In the genomic region with DNA sequence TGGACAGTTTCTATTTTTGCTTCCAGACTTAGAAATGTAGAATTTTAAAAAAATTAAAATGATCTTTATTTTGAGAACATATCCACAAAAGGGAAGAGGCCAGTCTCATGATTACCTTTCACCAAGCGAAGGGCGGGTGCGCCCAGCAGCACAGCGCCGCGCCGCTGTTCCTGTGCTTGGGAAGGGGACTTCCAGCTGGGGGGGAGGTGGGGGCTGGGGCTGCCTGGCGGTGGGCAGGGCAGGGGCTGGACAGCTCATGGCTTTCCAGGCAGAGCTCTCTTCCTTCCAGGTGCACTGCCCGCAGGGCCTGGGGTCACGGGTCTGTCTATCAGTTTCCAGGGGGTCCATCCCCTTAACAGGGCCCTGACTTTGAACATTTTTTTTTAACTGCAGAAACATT, we compare ENCODE assay signal across 14 cellular contexts.
"Had no signal": no experiment of that assay in that cellular context is flagged by ENCODE, and none has a peak within 500 bp of the region (broad histone marks: within the 10 kb centered on the region; RNA-seq: fewer than 3 reads in every experiment).

No MANE protein-coding gene starts in this region.

- H3K27ac Mint-ChIP-seq: activated B cell treated with CpG ODN at 0.5 μM for 24 hours; activated CD4-positive, alpha-beta T cell treated with anti-CD3 and anti-CD28 coated beads, Interleukin-2, amount 10 ng/mL, durations not matched to agents 24 days and 14 days; naive thymus-derived CD8-positive, alpha-beta T cell; T-helper 1 cell treated with Interleukin-12 subunit alpha and Interleukin-12 subunit beta and Interleukin-4 antibody, amounts not matched to agents 30 μg/mL and 1 μg/mL, for 36 hours had no signal

- H3K9me3 ChIP-seq: esophagus squamous epithelium, mucosa of descending colon, testis had no signal

- H3K27ac ChIP-seq: esophagus squamous epithelium, testis had no signal

- H3K36me3 ChIP-seq: esophagus squamous epithelium had no signal

- H3K27me3 Mint-ChIP-seq: activated B cell treated with CpG ODN at 0.5 μM for 24 hours; activated CD4-positive, alpha-beta T cell treated with anti-CD3 and anti-CD28 coated beads, Interleukin-2, amount 10 ng/mL, durations not matched to agents 24 days and 14 days; central memory CD8-positive, alpha-beta T cell; dendritic cell treated with granulocyte-macrophage colony-stimulating factor and Interleukin-4, amounts not matched to agents 40 ng/mL and 50 ng/mL, for 4 days; naive thymus-derived CD8-positive, alpha-beta T cell had no signal

- H3K4me1 Mint-ChIP-seq: activated B cell treated with CpG ODN at 0.5 μM for 24 hours; activated CD4-positive, alpha-beta T cell treated with anti-CD3 and anti-CD28 coated beads, Interleukin-2, amount 10 ng/mL, durations not matched to agents 24 days and 14 days; central memory CD8-positive, alpha-beta T cell; naive thymus-derived CD8-positive, alpha-beta T cell had no signal

- H3K36me3 Mint-ChIP-seq: naive thymus-derived CD8-positive, alpha-beta T cell had no signal

- H3K27me3 ChIP-seq: esophagus squamous epithelium, testis had no signal

- H3K4me3 Mint-ChIP-seq: activated B cell treated with CpG ODN at 0.5 μM for 24 hours; activated CD4-positive, alpha-beta T cell treated with anti-CD3 and anti-CD28 coated beads, Interleukin-2, amount 10 ng/mL, durations not matched to agents 24 days and 14 days; central memory CD8-positive, alpha-beta T cell; dendritic cell treated with granulocyte-macrophage colony-stimulating factor and Interleukin-4, amounts not matched to agents 40 ng/mL and 50 ng/mL, for 4 days; naive thymus-derived CD8-positive, alpha-beta T cell; T-helper 1 cell treated with Interleukin-12 subunit alpha and Interleukin-12 subunit beta and Interleukin-4 antibody, amounts not matched to agents 30 μg/mL and 1 μg/mL, for 36 hours had no signal

- ATAC-seq: mucosa of descending colon; naive thymus-derived CD8-positive, alpha-beta T cell; stimulated activated naive CD8-positive, alpha-beta T cell treated with anti-CD3 and anti-CD28 coated beads, Interleukin-15, Interleukin-2, amounts not matched to agents 100 U/mL and 50 U/mL, for 24 hours had no signal

- H3K9me3 Mint-ChIP-seq: activated B cell treated with CpG ODN at 0.5 μM for 24 hours; activated CD4-positive, alpha-beta T cell treated with anti-CD3 and anti-CD28 coated beads, Interleukin-2, amount 10 ng/mL, durations not matched to agents 24 days and 14 days; central memory CD8-positive, alpha-beta T cell; dendritic cell treated with granulocyte-macrophage colony-stimulating factor and Interleukin-4, amounts not matched to agents 40 ng/mL and 50 ng/mL, for 4 days; naive thymus-derived CD8-positive, alpha-beta T cell; T-helper 1 cell treated with Interleukin-12 subunit alpha and Interleukin-12 subunit beta and Interleukin-4 antibody, amounts not matched to agents 30 μg/mL and 1 μg/mL, for 36 hours had no signal

- H3K4me1 ChIP-seq: testis had no signal

- H3K4me3 ChIP-seq: esophagus squamous epithelium, mucosa of descending colon, testis had no signal

- DNase-seq: activated B cell treated with CpG ODN at 0.5 μM for 24 hours; activated CD4-positive, alpha-beta T cell treated with anti-CD3 and anti-CD28 coated beads, Interleukin-2, amount 10 ng/mL, durations not matched to agents 24 days and 14 days; activated naive CD4-positive, alpha-beta T cell treated with Interleukin-2 at 50 U/mL for 16 hours; esophagus squamous epithelium; foreskin fibroblast; mucosa of descending colon; naive thymus-derived CD8-positive, alpha-beta T cell; stimulated activated CD4-positive, alpha-beta T cell treated with anti-CD3 and anti-CD28 coated beads, Interleukin-4, amount 100 ng/mL, for 1 hour; stimulated activated CD8-positive, alpha-beta memory T cell treated with anti-CD3 and anti-CD28 coated beads, Interleukin-4, amount 100 ng/mL, for 48 hours; stimulated activated naive CD8-positive, alpha-beta T cell treated with anti-CD3 and anti-CD28 coated beads, Interleukin-15, Interleukin-2, amounts not matched to agents 100 U/mL and 50 U/mL, for 24 hours; testis had no signal
